In genomic region chr17:17926840-17927449, GRCh38 we compare ENCODE assay signal across 1 cellular context.
A peak's percentile ranks its signal among the peaks of the same experiment; 100 is the strongest.
TF ChIP-seq lines count a peak whose summit lies in the region.

No MANE protein-coding gene starts in this region.

TF ChIP-seq in HepG2, 621 proteins besides CTCF, POLR2A, EP300 and RAD21:
- no peak for TF ChIP-seq ZNF431 (CRISPR knock-in tag; IDR thresholded peaks at IDR 0.05; ENCODE audit: borderline replicate concordance, low read depth)
- peak; percentile 60 for TF ChIP-seq TEAD3 (CRISPR knock-in tag; optimal IDR thresholded peaks at IDR 0.05; ENCODE audit: borderline replicate concordance)
